Comparison of ENCODE assay signal across 1 cellular context in genomic region chr3:31531465-31531991, GRCh38.
TF ChIP-seq lines count a peak whose summit lies in the region.

No MANE protein-coding gene starts in this region.

TF ChIP-seq in K562, 482 proteins besides CTCF, POLR2A, EP300 and RAD21 (continues in another document):
- TF ChIP-seq TAF7 (tag; IDR thresholded peaks at IDR 0.05), result peak; percentile 58; the same call in 1 of the 2 replicates
- no peak for TF ChIP-seq BCLAF1 (IDR thresholded peaks at IDR 0.05; ENCODE audit: borderline replicate concordance in 1 of 2, control insufficient read depth in 1 of 2, low read depth in 2 of 2, low read length in 1 of 2)
- TF ChIP-seq NCOA6 (IDR thresholded peaks at IDR 0.05), result peak; percentile 30; the same call in 1 of the 2 replicates
- peak; percentile 54 to 69; a peak in 2 of 4 replicates for TF ChIP-seq MLLT1 (IDR thresholded peaks at IDR 0.05)
- no peak for TF ChIP-seq ZHX1 (conservative IDR thresholded peaks at IDR 0.05; ENCODE audit: low read length)
- TF ChIP-seq CEBPB (tag; IDR thresholded peaks at IDR 0.05), result peak; percentile 94
- TF ChIP-seq CBX8 (IDR thresholded peaks at IDR 0.05; ENCODE audit: borderline replicate concordance, extremely low read depth, low read depth, low read length, poor library complexity, severe bottlenecking), result no peak
- no peak for TF ChIP-seq NEUROD1 (IDR thresholded peaks at IDR 0.05; ENCODE audit: borderline replicate concordance, low read depth, low read length, partially characterized antibody)
- peak; percentile 30; the same call in 1 of the 2 replicates for TF ChIP-seq ZNF830 (CRISPR knock-in tag; IDR thresholded peaks at IDR 0.05)
- TF ChIP-seq E2F5 (CRISPR knock-in tag; IDR thresholded peaks at IDR 0.05), result 0 out of 2 replicates have a peak, but pooled peaks have one; percentile 49
- TF ChIP-seq, protein P1, sequence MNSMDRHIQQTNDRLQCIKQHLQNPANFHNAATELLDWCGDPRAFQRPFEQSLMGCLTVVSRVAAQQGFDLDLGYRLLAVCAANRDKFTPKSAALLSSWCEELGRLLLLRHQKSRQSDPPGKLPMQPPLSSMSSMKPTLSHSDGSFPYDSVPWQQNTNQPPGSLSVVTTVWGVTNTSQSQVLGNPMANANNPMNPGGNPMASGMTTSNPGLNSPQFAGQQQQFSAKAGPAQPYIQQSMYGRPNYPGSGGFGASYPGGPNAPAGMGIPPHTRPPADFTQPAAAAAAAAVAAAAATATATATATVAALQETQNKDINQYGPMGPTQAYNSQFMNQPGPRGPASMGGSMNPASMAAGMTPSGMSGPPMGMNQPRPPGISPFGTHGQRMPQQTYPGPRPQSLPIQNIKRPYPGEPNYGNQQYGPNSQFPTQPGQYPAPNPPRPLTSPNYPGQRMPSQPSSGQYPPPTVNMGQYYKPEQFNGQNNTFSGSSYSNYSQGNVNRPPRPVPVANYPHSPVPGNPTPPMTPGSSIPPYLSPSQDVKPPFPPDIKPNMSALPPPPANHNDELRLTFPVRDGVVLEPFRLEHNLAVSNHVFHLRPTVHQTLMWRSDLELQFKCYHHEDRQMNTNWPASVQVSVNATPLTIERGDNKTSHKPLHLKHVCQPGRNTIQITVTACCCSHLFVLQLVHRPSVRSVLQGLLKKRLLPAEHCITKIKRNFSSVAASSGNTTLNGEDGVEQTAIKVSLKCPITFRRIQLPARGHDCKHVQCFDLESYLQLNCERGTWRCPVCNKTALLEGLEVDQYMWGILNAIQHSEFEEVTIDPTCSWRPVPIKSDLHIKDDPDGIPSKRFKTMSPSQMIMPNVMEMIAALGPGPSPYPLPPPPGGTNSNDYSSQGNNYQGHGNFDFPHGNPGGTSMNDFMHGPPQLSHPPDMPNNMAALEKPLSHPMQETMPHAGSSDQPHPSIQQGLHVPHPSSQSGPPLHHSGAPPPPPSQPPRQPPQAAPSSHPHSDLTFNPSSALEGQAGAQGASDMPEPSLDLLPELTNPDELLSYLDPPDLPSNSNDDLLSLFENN (IDR thresholded peaks at IDR 0.05; ENCODE audit: low read depth in 2 of 2, low read length in 2 of 2), result 0 out of 4 replicates have a peak, but pooled peaks of 1 of the 2 experiments have one; percentile 9
- TF ChIP-seq SUPT5H (IDR thresholded peaks at IDR 0.05), result 0 out of 2 replicates have a peak, but pooled peaks have one; percentile 41
- peak; percentile 96 for TF ChIP-seq PRDM10 (IDR thresholded peaks at IDR 0.05; ENCODE audit: partially characterized antibody)
- TF ChIP-seq U2AF2 (optimal IDR thresholded peaks at IDR 0.05; ENCODE audit: low read depth, low read length), result no peak
- no peak for TF ChIP-seq RUNX1 (IDR thresholded peaks at IDR 0.05; ENCODE audit: low read depth)
- no peak for TF ChIP-seq NFYB (IDR thresholded peaks at IDR 0.05; ENCODE audit: extremely low read depth, insufficient read length)
- 0 out of 2 replicates have a peak, but pooled peaks have one; percentile 48 for TF ChIP-seq DPF2 (IDR thresholded peaks at IDR 0.05)
- TF ChIP-seq, protein P2, sequence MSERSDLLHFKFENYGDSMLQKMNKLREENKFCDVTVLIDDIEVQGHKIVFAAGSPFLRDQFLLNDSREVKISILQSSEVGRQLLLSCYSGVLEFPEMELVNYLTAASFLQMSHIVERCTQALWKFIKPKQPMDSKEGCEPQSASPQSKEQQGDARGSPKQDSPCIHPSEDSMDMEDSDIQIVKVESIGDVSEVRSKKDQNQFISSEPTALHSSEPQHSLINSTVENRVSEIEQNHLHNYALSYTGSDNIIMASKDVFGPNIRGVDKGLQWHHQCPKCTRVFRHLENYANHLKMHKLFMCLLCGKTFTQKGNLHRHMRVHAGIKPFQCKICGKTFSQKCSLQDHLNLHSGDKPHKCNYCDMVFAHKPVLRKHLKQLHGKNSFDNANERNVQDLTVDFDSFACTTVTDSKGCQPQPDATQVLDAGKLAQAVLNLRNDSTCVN (CRISPR knock-in tag; IDR thresholded peaks at IDR 0.05), result no peak
- 0 out of 2 replicates have a peak, but pooled peaks have one; percentile 21 for TF ChIP-seq ILF3 (IDR thresholded peaks at IDR 0.05; ENCODE audit: borderline replicate concordance)
- no peak for TF ChIP-seq SP1 (CRISPR knock-in tag; IDR thresholded peaks at IDR 0.05)
- 0 out of 2 replicates have a peak, but pooled peaks have one; percentile 64 for TF ChIP-seq ZNF766 (CRISPR knock-in tag; conservative IDR thresholded peaks at IDR 0.05)
- TF ChIP-seq ZNF589 (CRISPR knock-in tag; IDR thresholded peaks at IDR 0.05; ENCODE audit: low read depth), result peak; percentile 12; the same call in 1 of the 2 replicates
- TF ChIP-seq, protein P3, sequence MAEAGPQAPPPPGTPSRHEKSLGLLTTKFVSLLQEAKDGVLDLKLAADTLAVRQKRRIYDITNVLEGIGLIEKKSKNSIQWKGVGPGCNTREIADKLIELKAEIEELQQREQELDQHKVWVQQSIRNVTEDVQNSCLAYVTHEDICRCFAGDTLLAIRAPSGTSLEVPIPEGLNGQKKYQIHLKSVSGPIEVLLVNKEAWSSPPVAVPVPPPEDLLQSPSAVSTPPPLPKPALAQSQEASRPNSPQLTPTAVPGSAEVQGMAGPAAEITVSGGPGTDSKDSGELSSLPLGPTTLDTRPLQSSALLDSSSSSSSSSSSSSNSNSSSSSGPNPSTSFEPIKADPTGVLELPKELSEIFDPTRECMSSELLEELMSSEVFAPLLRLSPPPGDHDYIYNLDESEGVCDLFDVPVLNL (CRISPR knock-in tag; IDR thresholded peaks at IDR 0.05; ENCODE audit: low read depth), result 0 out of 2 replicates have a peak, but pooled peaks have one; percentile 3
- TF ChIP-seq PHF20 (IDR thresholded peaks at IDR 0.05; ENCODE audit: partially characterized antibody), result no peak
- TF ChIP-seq, protein P4, sequence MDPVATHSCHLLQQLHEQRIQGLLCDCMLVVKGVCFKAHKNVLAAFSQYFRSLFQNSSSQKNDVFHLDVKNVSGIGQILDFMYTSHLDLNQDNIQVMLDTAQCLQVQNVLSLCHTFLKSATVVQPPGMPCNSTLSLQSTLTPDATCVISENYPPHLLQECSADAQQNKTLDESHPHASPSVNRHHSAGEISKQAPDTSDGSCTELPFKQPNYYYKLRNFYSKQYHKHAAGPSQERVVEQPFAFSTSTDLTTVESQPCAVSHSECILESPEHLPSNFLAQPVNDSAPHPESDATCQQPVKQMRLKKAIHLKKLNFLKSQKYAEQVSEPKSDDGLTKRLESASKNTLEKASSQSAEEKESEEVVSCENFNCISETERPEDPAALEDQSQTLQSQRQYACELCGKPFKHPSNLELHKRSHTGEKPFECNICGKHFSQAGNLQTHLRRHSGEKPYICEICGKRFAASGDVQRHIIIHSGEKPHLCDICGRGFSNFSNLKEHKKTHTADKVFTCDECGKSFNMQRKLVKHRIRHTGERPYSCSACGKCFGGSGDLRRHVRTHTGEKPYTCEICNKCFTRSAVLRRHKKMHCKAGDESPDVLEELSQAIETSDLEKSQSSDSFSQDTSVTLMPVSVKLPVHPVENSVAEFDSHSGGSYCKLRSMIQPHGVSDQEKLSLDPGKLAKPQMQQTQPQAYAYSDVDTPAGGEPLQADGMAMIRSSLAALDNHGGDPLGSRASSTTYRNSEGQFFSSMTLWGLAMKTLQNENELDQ (CRISPR knock-in tag; IDR thresholded peaks at IDR 0.05; ENCODE audit: borderline replicate concordance), result 0 out of 2 replicates have a peak, but pooled peaks have one; percentile 6
- 0 out of 4 replicates have a peak, but pooled peaks of 1 of the 2 experiments have one; percentile 11 for TF ChIP-seq HDAC1 (IDR thresholded peaks at IDR 0.05)
- no peak for TF ChIP-seq ZNF12 (CRISPR knock-in tag; IDR thresholded peaks at IDR 0.05)
- TF ChIP-seq PCBP2 (IDR thresholded peaks at IDR 0.05; ENCODE audit: low read depth, low read length, poor library complexity, severe bottlenecking), result no peak
- TF ChIP-seq HDAC2 (IDR thresholded peaks at IDR 0.05), result 0 out of 2 replicates have a peak, but pooled peaks have one; percentile 53
- peak; percentile 73 for TF ChIP-seq SAP30 (IDR thresholded peaks at IDR 0.05; ENCODE audit: borderline replicate concordance, insufficient read depth, low read depth, low read length, poor library complexity, severe bottlenecking)
- TF ChIP-seq, protein P5, sequence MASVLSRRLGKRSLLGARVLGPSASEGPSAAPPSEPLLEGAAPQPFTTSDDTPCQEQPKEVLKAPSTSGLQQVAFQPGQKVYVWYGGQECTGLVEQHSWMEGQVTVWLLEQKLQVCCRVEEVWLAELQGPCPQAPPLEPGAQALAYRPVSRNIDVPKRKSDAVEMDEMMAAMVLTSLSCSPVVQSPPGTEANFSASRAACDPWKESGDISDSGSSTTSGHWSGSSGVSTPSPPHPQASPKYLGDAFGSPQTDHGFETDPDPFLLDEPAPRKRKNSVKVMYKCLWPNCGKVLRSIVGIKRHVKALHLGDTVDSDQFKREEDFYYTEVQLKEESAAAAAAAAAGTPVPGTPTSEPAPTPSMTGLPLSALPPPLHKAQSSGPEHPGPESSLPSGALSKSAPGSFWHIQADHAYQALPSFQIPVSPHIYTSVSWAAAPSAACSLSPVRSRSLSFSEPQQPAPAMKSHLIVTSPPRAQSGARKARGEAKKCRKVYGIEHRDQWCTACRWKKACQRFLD (CRISPR knock-in tag; IDR thresholded peaks at IDR 0.05), result no peak
- no peak for TF ChIP-seq HNRNPLL (IDR thresholded peaks at IDR 0.05; ENCODE audit: low read depth, low read length, poor library complexity, severe bottlenecking)
